In genomic region chr3:42871-43744, GRCh38 we compare ENCODE assay signal across 8 cellular contexts.
DNase-seq lines count a peak whose midpoint lies in the region; ATAC-seq, FAIRE-seq and TF ChIP-seq lines count a peak whose summit lies in the region.
"Not testable (repeated sequence)": the region's sequence is repeated elsewhere in the genome, so short reads cannot be mapped to it uniquely, and the experiment has no call there.

No MANE protein-coding gene starts in this region.

- ATAC-seq in A549: peak in 1 of 2 experiments; percentile 66; a peak in 3 of 6 replicates

- H3K4me1 Mint-ChIP-seq in glutamatergic neuron (ENCODE audit: low read depth, unreplicated experiment): not testable (repeated sequence)

- not testable (repeated sequence) for H3K27ac ChIP-seq in A549; MM.1S (ENCODE audit: low read length); neural cell (ENCODE audit: low read length)

- FAIRE-seq in A549 (lab: Jason Lieb, UNC): peak; percentile 46

- not testable (repeated sequence) for H3K36me3 Mint-ChIP-seq in glutamatergic neuron (ENCODE audit: unreplicated experiment)

- H3K9me3 Mint-ChIP-seq in glutamatergic neuron (ENCODE audit: unreplicated experiment): not testable (repeated sequence)

- peak; percentile 59 to 70 for TF ChIP-seq RAD21 in A549 (conservative IDR thresholded peaks at IDR 0.05 in 1 of 2, IDR thresholded peaks at IDR 0.05 in 1 of 2)
- TF ChIP-seq RAD21 in neural cell (conservative IDR thresholded peaks at IDR 0.05): peak; percentile 92

- H3K27ac Mint-ChIP-seq in glutamatergic neuron (ENCODE audit: unreplicated experiment): not testable (repeated sequence)

- not testable (repeated sequence) for H3K36me3 ChIP-seq in MM.1S (replicated peaks; ENCODE audit: insufficient read depth, low read length); neural cell (ENCODE audit: insufficient read depth, low read length)

- WGBS in A549 (ENCODE audit: missing lambda C conversion rate): 10% methylated on average over 9 of the region's 9 CpGs

- H4K20me1 ChIP-seq in MM.1S (ENCODE audit: insufficient read depth, low read length); neural cell (ENCODE audit: insufficient read depth): not testable (repeated sequence)

- H3K27me3 ChIP-seq in MM.1S (replicated peaks; ENCODE audit: insufficient read depth, low read length); neural cell (ENCODE audit: insufficient read depth, low read depth, low read length): not testable (repeated sequence)

- not testable (repeated sequence) for DNase-seq in A549 (ENCODE audit: low read depth in 1 of 2, low spot score in 1 of 2); MM.1S; astrocyte of the cerebellum (ENCODE audit: low read depth); glutamatergic neuron
- DNase-seq in H4 (ENCODE audit: low spot score): peak; percentile 34
- peak; percentile 56 for DNase-seq in NCI-H748 treated with DMSO at 0.1 percent for 48 hours (lab: John Stamatoyannopoulos, UW)

- not testable (repeated sequence) for H3K4me1 ChIP-seq in A549; MM.1S (ENCODE audit: low read length)

- not testable (repeated sequence) for H2AFZ ChIP-seq in MM.1S (ENCODE audit: low read length); neural cell (ENCODE audit: low read depth, low read length)

- not testable (repeated sequence) for H3K4me3 Mint-ChIP-seq in glutamatergic neuron (ENCODE audit: unreplicated experiment)

- H3K27me3 Mint-ChIP-seq in glutamatergic neuron (ENCODE audit: unreplicated experiment): not testable (repeated sequence)

- not testable (repeated sequence) for H3K9me3 ChIP-seq in A549; MM.1S (replicated peaks; ENCODE audit: insufficient read depth, low read length); neural cell (ENCODE audit: low read length)

- peak; percentile 52 for TF ChIP-seq CTCF in A549 (IDR thresholded peaks at IDR 0.05)
- peak; percentile 29 for TF ChIP-seq CTCF in GM12873 (IDR thresholded peaks at IDR 0.05; ENCODE audit: insufficient read depth, low read depth, low read length, missing control alignments)
- peak; percentile 18 for TF ChIP-seq CTCF in MM.1S (IDR thresholded peaks at IDR 0.05; ENCODE audit: low read length)
- TF ChIP-seq CTCF in astrocyte of the cerebellum (IDR thresholded peaks at IDR 0.05; ENCODE audit: low read depth, low read length, missing control alignments): peak; percentile 25
- peak; percentile 60 for TF ChIP-seq CTCF in glutamatergic neuron (IDR thresholded peaks at IDR 0.05; ENCODE audit: partially characterized antibody, unreplicated experiment)
- peak; percentile 87 for TF ChIP-seq CTCF in neural cell (IDR thresholded peaks at IDR 0.05; ENCODE audit: poor library complexity, severe bottlenecking)

- not testable (repeated sequence) for H3F3A ChIP-seq in MM.1S (ENCODE audit: insufficient read depth, low read length); neural cell (ENCODE audit: insufficient read depth, low read length, poor library complexity, severe bottlenecking)

- H3K9ac ChIP-seq in MM.1S (ENCODE audit: low read length); neural cell (ENCODE audit: low read length): not testable (repeated sequence)

- not testable (repeated sequence) for H3K79me2 ChIP-seq in MM.1S (ENCODE audit: low read length); neural cell (replicated peaks; ENCODE audit: insufficient read depth, low read length)

- CTCF ChIA-PET in A549 (lab: Yijun Ruan, JAX): interaction anchor here (1.0 to 7.1 kb wide), 4 partner anchors 310 to 335 kb away, joined by 3 to 67 read pairs (median 8); no protein-coding TSS in a partner anchor

- POLR2A ChIA-PET in A549 (lab: Yijun Ruan, JAX): not testable (repeated sequence)

- H3K9me2 ChIP-seq in MM.1S (replicated peaks; ENCODE audit: insufficient read depth, low read length); neural cell (ENCODE audit: insufficient read depth, low read length): not testable (repeated sequence)

- in situ Hi-C loops in astrocyte of the cerebellum (cut with HindIII; ENCODE audit: low sequenced_read_pairs): not testable (repeated sequence)

- H3K4me3 ChIP-seq in A549; MM.1S (ENCODE audit: low read length); astrocyte of the cerebellum (ENCODE audit: low read depth, low read length); neural cell (ENCODE audit: low read length): not testable (repeated sequence)

- not testable (repeated sequence) for TF ChIP-seq POLR2A in A549 (IDR thresholded peaks at IDR 0.05; ENCODE audit: low read length)

- TF ChIP-seq EP300 in A549 (IDR thresholded peaks at IDR 0.05); neural cell (conservative IDR thresholded peaks at IDR 0.05; ENCODE audit: poor library complexity, severe bottlenecking): not testable (repeated sequence)

- not testable (repeated sequence) for H3K4me2 ChIP-seq in A549; MM.1S (ENCODE audit: low read depth, low read length); neural cell (ENCODE audit: low read length)

TF ChIP-seq in A549, 52 proteins besides CTCF, POLR2A, EP300 and RAD21:
- TF ChIP-seq SMC3 (IDR thresholded peaks at IDR 0.05): peak; percentile 66

TF ChIP-seq in neural cell, 6 proteins besides CTCF, POLR2A, EP300 and RAD21:
- peak; percentile 98 for TF ChIP-seq SMC3 (conservative IDR thresholded peaks at IDR 0.05; ENCODE audit: poor library complexity)

Comparison
In these comparisons a context has a peak if more than half of its experiments do, and no peak if none do; other contexts are left out.
1. CTCF ChIP-seq: peak in every context shown above with its lines; median percentile 87 in neural cell; 60 in glutamatergic neuron; 52 in A549; 29 in GM12873; 25 in astrocyte of the cerebellum; 18 in MM.1S.